In the genomic region with DNA sequence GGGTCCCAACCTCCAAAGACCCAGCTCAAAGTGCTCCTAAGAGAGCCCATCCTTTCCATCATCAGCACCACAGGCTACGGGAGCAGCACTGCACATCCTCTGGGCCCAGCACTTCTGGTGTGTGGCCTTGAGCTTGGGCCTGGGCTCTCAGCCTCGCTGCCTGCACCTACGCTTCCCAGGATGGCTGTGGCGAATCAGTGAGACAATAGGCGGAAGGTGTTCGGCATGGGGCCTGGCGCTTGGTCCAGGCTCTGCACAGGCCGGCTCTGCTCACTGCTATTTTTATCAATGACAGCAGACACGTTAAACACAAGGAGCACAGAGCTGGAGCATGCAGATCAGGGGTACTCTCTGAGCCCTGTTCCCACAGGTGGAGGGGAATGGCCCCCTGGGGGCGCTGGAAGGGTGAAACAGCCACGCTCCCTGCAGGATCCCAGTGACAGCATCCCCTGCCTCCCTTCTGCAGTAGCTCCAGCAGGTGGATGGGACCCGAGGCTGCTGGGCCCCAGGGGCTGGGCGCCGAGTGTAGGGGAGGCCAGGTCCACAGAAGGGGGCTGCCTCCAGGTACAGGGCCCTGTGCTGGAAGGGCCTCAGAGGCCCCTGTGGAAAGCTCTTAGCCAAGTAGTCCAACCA, we compare ENCODE assay signal across 1 cellular context.
TF ChIP-seq lines count a peak whose summit lies in the region.

No MANE protein-coding gene starts in this region.

TF ChIP-seq in GM23338, 12 proteins besides CTCF, POLR2A, EP300 and RAD21 (continued from another document):
- TF ChIP-seq, protein P1, sequence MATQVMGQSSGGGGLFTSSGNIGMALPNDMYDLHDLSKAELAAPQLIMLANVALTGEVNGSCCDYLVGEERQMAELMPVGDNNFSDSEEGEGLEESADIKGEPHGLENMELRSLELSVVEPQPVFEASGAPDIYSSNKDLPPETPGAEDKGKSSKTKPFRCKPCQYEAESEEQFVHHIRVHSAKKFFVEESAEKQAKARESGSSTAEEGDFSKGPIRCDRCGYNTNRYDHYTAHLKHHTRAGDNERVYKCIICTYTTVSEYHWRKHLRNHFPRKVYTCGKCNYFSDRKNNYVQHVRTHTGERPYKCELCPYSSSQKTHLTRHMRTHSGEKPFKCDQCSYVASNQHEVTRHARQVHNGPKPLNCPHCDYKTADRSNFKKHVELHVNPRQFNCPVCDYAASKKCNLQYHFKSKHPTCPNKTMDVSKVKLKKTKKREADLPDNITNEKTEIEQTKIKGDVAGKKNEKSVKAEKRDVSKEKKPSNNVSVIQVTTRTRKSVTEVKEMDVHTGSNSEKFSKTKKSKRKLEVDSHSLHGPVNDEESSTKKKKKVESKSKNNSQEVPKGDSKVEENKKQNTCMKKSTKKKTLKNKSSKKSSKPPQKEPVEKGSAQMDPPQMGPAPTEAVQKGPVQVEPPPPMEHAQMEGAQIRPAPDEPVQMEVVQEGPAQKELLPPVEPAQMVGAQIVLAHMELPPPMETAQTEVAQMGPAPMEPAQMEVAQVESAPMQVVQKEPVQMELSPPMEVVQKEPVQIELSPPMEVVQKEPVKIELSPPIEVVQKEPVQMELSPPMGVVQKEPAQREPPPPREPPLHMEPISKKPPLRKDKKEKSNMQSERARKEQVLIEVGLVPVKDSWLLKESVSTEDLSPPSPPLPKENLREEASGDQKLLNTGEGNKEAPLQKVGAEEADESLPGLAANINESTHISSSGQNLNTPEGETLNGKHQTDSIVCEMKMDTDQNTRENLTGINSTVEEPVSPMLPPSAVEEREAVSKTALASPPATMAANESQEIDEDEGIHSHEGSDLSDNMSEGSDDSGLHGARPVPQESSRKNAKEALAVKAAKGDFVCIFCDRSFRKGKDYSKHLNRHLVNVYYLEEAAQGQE (IDR thresholded peaks at IDR 0.05; ENCODE audit: unreplicated experiment), result no peak
- TF ChIP-seq STAT1 (IDR thresholded peaks at IDR 0.05; ENCODE audit: unreplicated experiment) (no peak), JUNB (IDR thresholded peaks at IDR 0.05; ENCODE audit: unreplicated experiment) (no peak), ZNF114 (CRISPR knock-in tag; IDR thresholded peaks at IDR 0.05) (no peak), ZNF331 (CRISPR knock-in tag; IDR thresholded peaks at IDR 0.05; ENCODE audit: low read depth) (no peak), EZH2 (IDR thresholded peaks at IDR 0.05; ENCODE audit: low read depth, unreplicated experiment) (no peak), EZH2phosphoT487 (IDR thresholded peaks at IDR 0.05; ENCODE audit: unreplicated experiment) (no peak)
- TF ChIP-seq, protein P2, sequence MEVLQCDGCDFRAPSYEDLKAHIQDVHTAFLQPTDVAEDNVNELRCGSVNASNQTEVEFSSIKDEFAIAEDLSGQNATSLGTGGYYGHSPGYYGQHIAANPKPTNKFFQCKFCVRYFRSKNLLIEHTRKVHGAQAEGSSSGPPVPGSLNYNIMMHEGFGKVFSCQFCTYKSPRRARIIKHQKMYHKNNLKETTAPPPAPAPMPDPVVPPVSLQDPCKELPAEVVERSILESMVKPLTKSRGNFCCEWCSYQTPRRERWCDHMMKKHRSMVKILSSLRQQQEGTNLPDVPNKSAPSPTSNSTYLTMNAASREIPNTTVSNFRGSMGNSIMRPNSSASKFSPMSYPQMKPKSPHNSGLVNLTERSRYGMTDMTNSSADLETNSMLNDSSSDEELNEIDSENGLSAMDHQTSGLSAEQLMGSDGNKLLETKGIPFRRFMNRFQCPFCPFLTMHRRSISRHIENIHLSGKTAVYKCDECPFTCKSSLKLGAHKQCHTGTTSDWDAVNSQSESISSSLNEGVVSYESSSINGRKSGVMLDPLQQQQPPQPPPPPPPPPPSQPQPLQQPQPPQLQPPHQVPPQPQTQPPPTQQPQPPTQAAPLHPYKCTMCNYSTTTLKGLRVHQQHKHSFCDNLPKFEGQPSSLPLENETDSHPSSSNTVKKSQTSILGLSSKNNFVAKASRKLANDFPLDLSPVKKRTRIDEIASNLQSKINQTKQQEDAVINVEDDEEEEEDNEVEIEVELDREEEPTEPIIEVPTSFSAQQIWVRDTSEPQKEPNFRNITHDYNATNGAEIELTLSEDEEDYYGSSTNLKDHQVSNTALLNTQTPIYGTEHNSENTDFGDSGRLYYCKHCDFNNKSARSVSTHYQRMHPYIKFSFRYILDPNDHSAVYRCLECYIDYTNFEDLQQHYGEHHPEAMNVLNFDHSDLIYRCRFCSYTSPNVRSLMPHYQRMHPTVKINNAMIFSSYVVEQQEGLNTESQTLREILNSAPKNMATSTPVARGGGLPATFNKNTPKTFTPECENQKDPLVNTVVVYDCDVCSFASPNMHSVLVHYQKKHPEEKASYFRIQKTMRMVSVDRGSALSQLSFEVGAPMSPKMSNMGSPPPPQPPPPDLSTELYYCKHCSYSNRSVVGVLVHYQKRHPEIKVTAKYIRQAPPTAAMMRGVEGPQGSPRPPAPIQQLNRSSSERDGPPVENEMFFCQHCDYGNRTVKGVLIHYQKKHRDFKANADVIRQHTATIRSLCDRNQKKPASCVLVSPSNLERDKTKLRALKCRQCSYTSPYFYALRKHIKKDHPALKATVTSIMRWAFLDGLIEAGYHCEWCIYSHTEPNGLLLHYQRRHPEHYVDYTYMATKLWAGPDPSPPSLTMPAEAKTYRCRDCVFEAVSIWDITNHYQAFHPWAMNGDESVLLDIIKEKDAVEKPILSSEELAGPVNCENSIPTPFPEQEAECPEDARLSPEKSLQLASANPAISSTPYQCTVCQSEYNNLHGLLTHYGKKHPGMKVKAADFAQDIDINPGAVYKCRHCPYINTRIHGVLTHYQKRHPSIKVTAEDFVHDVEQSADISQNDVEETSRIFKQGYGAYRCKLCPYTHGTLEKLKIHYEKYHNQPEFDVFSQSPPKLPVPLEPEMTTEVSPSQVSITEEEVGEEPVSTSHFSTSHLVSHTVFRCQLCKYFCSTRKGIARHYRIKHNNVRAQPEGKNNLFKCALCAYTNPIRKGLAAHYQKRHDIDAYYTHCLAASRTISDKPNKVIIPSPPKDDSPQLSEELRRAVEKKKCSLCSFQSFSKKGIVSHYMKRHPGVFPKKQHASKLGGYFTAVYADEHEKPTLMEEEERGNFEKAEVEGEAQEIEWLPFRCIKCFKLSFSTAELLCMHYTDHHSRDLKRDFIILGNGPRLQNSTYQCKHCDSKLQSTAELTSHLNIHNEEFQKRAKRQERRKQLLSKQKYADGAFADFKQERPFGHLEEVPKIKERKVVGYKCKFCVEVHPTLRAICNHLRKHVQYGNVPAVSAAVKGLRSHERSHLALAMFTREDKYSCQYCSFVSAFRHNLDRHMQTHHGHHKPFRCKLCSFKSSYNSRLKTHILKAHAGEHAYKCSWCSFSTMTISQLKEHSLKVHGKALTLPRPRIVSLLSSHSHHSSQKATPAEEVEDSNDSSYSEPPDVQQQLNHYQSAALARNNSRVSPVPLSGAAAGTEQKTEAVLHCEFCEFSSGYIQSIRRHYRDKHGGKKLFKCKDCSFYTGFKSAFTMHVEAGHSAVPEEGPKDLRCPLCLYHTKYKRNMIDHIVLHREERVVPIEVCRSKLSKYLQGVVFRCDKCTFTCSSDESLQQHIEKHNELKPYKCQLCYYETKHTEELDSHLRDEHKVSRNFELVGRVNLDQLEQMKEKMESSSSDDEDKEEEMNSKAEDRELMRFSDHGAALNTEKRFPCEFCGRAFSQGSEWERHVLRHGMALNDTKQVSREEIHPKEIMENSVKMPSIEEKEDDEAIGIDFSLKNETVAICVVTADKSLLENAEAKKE (CRISPR knock-in tag; IDR thresholded peaks at IDR 0.05), result no peak
